In the genomic region with DNA sequence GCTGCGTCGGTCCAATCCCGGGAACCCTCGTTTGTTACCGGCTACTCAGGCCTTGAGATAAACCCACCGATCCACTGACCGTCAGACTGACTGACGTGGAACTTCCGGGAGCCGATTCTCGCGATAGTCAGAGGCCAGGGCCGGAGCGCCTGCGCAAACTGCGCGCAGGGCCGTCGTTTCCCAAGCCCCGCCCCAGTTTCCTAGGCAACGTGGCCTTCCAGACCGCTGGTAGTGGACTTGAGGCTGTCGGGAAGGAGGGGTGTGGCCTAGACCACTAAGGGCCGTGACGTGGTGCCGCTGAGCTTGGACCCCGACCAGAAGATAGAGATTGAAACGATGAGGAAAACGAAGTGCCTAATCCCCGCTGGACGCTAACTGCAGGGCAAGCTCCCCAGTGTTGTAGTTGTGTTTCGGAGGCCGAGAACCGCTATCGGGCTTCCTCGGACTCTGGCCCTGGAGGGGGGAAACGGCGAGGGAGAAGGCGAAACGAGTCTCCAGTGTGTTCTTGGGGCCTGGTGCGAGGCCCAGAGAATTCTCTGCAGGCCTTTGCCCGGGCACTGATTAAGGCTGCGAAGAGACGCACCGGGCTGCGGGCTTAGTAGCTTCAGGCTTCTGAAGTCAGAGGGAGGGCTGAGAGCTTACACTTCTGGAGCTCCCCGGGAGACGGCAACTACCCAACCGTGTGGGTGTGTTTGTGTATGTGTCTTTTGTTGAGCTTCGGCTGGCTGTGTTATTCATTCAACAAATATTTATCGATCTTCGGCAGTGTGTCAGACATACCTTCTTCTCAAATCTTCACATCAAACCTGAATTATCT, we compare ENCODE assay signal across 1 cellular context.
TF ChIP-seq lines count a peak whose summit lies in the region.

A gene (minus strand): TSS at position 96 of the 817 bp plus-strand sequence. CDS start 97 bp downstream, outside the sequence.

TF ChIP-seq in HepG2, 621 proteins besides CTCF, POLR2A, EP300 and RAD21 (continued from another document and continues in another):
- TF ChIP-seq ZNF841 (CRISPR knock-in tag; IDR thresholded peaks at IDR 0.05; ENCODE audit: borderline replicate concordance) = no peak
- TF ChIP-seq SIN3A (IDR thresholded peaks at IDR 0.05; ENCODE audit: borderline replicate concordance, low read depth, low read length) = peak; percentile 94
- peak; percentile 71 for TF ChIP-seq MEF2D (CRISPR knock-in tag; IDR thresholded peaks at IDR 0.05)
- TF ChIP-seq POGZ (CRISPR knock-in tag; IDR thresholded peaks at IDR 0.05) = peak; percentile 81
- TF ChIP-seq, protein P1, sequence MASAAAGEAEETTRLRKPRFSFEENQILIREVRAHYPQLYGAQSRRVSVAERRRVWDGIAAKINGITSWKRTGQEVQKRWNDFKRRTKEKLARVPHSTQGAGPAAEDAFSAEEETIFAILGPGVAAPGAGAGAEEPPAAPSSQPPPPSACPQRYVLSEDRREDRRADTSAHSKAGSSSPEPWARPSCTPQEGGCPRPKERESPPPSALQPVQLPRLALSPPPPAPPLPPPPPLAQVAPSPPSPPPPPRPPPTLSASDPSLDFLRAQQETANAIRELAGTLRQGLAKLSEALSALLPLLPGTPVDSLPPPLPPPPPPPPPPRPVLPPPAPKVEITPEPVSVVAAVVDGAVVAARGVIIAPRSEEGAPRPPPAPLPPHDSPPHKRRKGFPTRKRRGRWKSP (CRISPR knock-in tag; IDR thresholded peaks at IDR 0.05) = peak; percentile 70
- TF ChIP-seq ZFP36L1 (CRISPR knock-in tag; IDR thresholded peaks at IDR 0.05) = peak; percentile 74; the same call in 1 of the 2 replicates
- peak; percentile 78; the same call in 1 of the 2 replicates for TF ChIP-seq ZIK1 (CRISPR knock-in tag; IDR thresholded peaks at IDR 0.05; ENCODE audit: borderline replicate concordance, low read depth)
- TF ChIP-seq ZNF761 (CRISPR knock-in tag; conservative IDR thresholded peaks at IDR 0.05) = 0 out of 2 replicates have a peak, but pooled peaks have one; percentile 60
- TF ChIP-seq ZNF777 (CRISPR knock-in tag; IDR thresholded peaks at IDR 0.05) = 0 out of 2 replicates have a peak, but pooled peaks have one; percentile 42
- no peak for TF ChIP-seq SP5 (CRISPR knock-in tag; IDR thresholded peaks at IDR 0.05; ENCODE audit: borderline replicate concordance, low read depth)
- TF ChIP-seq DMAP1 (CRISPR knock-in tag; IDR thresholded peaks at IDR 0.05) = peak; percentile 94
- no peak for TF ChIP-seq ZFAT (CRISPR knock-in tag; conservative IDR thresholded peaks at IDR 0.05)
- TF ChIP-seq NRL (CRISPR knock-in tag; IDR thresholded peaks at IDR 0.05; ENCODE audit: borderline replicate concordance) = peak; percentile 76
- no peak for TF ChIP-seq ARHGAP35 (CRISPR knock-in tag; IDR thresholded peaks at IDR 0.05; ENCODE audit: borderline replicate concordance)
- TF ChIP-seq, protein P2, sequence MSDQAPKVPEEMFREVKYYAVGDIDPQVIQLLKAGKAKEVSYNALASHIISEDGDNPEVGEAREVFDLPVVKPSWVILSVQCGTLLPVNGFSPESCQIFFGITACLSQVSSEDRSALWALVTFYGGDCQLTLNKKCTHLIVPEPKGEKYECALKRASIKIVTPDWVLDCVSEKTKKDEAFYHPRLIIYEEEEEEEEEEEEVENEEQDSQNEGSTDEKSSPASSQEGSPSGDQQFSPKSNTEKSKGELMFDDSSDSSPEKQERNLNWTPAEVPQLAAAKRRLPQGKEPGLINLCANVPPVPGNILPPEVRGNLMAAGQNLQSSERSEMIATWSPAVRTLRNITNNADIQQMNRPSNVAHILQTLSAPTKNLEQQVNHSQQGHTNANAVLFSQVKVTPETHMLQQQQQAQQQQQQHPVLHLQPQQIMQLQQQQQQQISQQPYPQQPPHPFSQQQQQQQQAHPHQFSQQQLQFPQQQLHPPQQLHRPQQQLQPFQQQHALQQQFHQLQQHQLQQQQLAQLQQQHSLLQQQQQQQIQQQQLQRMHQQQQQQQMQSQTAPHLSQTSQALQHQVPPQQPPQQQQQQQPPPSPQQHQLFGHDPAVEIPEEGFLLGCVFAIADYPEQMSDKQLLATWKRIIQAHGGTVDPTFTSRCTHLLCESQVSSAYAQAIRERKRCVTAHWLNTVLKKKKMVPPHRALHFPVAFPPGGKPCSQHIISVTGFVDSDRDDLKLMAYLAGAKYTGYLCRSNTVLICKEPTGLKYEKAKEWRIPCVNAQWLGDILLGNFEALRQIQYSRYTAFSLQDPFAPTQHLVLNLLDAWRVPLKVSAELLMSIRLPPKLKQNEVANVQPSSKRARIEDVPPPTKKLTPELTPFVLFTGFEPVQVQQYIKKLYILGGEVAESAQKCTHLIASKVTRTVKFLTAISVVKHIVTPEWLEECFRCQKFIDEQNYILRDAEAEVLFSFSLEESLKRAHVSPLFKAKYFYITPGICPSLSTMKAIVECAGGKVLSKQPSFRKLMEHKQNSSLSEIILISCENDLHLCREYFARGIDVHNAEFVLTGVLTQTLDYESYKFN (CRISPR knock-in tag; conservative IDR thresholded peaks at IDR 0.05) = no peak; the same call in 1 of the 2 replicates
- peak; percentile 54; the same call in 1 of the 2 replicates for TF ChIP-seq RELA (CRISPR knock-in tag; IDR thresholded peaks at IDR 0.05)
- no peak for TF ChIP-seq ZNF383 (CRISPR knock-in tag; IDR thresholded peaks at IDR 0.05; ENCODE audit: borderline replicate concordance)
- TF ChIP-seq ZNF343 (CRISPR knock-in tag; IDR thresholded peaks at IDR 0.05) = peak; percentile 76
- TF ChIP-seq, protein P3, sequence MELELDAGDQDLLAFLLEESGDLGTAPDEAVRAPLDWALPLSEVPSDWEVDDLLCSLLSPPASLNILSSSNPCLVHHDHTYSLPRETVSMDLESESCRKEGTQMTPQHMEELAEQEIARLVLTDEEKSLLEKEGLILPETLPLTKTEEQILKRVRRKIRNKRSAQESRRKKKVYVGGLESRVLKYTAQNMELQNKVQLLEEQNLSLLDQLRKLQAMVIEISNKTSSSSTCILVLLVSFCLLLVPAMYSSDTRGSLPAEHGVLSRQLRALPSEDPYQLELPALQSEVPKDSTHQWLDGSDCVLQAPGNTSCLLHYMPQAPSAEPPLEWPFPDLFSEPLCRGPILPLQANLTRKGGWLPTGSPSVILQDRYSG (CRISPR knock-in tag; IDR thresholded peaks at IDR 0.05) = peak; percentile 66; the same call in 1 of the 2 replicates
- no peak; the same call in 1 of the 2 replicates for TF ChIP-seq JUND (CRISPR knock-in tag; IDR thresholded peaks at IDR 0.05)
- 0 out of 2 replicates have a peak, but pooled peaks have one; percentile 6 for TF ChIP-seq HDAC2 (CRISPR knock-in tag; IDR thresholded peaks at IDR 0.05)
- TF ChIP-seq FOXA3 (CRISPR knock-in tag; IDR thresholded peaks at IDR 0.05) = peak; percentile 15; the same call in 1 of the 2 replicates
- no peak for TF ChIP-seq CBX1 (IDR thresholded peaks at IDR 0.05; ENCODE audit: low read depth)
- TF ChIP-seq PITX1 (CRISPR knock-in tag; IDR thresholded peaks at IDR 0.05) = peak; percentile 91
- TF ChIP-seq, protein P4, sequence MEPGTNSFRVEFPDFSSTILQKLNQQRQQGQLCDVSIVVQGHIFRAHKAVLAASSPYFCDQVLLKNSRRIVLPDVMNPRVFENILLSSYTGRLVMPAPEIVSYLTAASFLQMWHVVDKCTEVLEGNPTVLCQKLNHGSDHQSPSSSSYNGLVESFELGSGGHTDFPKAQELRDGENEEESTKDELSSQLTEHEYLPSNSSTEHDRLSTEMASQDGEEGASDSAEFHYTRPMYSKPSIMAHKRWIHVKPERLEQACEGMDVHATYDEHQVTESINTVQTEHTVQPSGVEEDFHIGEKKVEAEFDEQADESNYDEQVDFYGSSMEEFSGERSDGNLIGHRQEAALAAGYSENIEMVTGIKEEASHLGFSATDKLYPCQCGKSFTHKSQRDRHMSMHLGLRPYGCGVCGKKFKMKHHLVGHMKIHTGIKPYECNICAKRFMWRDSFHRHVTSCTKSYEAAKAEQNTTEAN (CRISPR knock-in tag; conservative IDR thresholded peaks at IDR 0.05) = peak; percentile 51; the same call in 1 of the 2 replicates
- TF ChIP-seq, protein P5, sequence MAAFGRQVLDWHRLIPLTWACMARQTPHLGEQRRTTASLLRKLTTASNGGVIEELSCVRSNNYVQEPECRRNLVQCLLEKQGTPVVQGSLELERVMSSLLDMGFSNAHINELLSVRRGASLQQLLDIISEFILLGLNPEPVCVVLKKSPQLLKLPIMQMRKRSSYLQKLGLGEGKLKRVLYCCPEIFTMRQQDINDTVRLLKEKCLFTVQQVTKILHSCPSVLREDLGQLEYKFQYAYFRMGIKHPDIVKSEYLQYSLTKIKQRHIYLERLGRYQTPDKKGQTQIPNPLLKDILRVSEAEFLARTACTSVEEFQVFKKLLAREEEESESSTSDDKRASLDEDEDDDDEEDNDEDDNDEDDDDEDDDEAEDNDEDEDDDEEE (CRISPR knock-in tag; IDR thresholded peaks at IDR 0.05) = peak; percentile 66; the same call in 1 of the 2 replicates
- peak; percentile 39; the same call in 1 of the 2 replicates for TF ChIP-seq GABPA (IDR thresholded peaks at IDR 0.05; ENCODE audit: low read depth, low read length)
- TF ChIP-seq GABPA (CRISPR knock-in tag; IDR thresholded peaks at IDR 0.05; ENCODE audit: low read depth) = peak; percentile 90
- 0 out of 2 replicates have a peak, but pooled peaks have one; percentile 41 for TF ChIP-seq ZNF263 (CRISPR knock-in tag; IDR thresholded peaks at IDR 0.05)
- TF ChIP-seq, protein P6, sequence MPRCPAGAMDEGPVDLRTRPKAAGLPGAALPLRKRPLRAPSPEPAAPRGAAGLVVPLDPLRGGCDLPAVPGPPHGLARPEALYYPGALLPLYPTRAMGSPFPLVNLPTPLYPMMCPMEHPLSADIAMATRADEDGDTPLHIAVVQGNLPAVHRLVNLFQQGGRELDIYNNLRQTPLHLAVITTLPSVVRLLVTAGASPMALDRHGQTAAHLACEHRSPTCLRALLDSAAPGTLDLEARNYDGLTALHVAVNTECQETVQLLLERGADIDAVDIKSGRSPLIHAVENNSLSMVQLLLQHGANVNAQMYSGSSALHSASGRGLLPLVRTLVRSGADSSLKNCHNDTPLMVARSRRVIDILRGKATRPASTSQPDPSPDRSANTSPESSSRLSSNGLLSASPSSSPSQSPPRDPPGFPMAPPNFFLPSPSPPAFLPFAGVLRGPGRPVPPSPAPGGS (CRISPR knock-in tag; IDR thresholded peaks at IDR 0.05) = peak; percentile 51; the same call in 1 of the 2 replicates
- TF ChIP-seq PAX8 (CRISPR knock-in tag; IDR thresholded peaks at IDR 0.05; ENCODE audit: borderline replicate concordance) = 0 out of 2 replicates have a peak, but pooled peaks have one; percentile 85
- TF ChIP-seq KMT2B (CRISPR knock-in tag; IDR thresholded peaks at IDR 0.05) = peak; percentile 86
- TF ChIP-seq NFKB2 (CRISPR knock-in tag; IDR thresholded peaks at IDR 0.05; ENCODE audit: borderline replicate concordance) = 0 out of 2 replicates have a peak, but pooled peaks have one; percentile 58
- TF ChIP-seq KLF16 (CRISPR knock-in tag; IDR thresholded peaks at IDR 0.05) = peak in 1 of 2 experiments; percentile 51; a peak in 1 of 4 replicates
- TF ChIP-seq, protein P7, sequence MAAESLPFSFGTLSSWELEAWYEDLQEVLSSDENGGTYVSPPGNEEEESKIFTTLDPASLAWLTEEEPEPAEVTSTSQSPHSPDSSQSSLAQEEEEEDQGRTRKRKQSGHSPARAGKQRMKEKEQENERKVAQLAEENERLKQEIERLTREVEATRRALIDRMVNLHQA (CRISPR knock-in tag; IDR thresholded peaks at IDR 0.05) = no peak
- TF ChIP-seq FOSL2 (CRISPR knock-in tag; IDR thresholded peaks at IDR 0.05) = peak; percentile 84
- 0 out of 2 replicates have a peak, but pooled peaks have one; percentile 33 for TF ChIP-seq HNRNPL (IDR thresholded peaks at IDR 0.05; ENCODE audit: low read depth, low read length)
- TF ChIP-seq ZNF234 (CRISPR knock-in tag; conservative IDR thresholded peaks at IDR 0.05) = no peak
- TF ChIP-seq RFX1 (IDR thresholded peaks at IDR 0.05) = peak; percentile 97
- TF ChIP-seq ZBTB3 (CRISPR knock-in tag; IDR thresholded peaks at IDR 0.05; ENCODE audit: borderline replicate concordance, low read depth) = no peak
- TF ChIP-seq, protein P8, sequence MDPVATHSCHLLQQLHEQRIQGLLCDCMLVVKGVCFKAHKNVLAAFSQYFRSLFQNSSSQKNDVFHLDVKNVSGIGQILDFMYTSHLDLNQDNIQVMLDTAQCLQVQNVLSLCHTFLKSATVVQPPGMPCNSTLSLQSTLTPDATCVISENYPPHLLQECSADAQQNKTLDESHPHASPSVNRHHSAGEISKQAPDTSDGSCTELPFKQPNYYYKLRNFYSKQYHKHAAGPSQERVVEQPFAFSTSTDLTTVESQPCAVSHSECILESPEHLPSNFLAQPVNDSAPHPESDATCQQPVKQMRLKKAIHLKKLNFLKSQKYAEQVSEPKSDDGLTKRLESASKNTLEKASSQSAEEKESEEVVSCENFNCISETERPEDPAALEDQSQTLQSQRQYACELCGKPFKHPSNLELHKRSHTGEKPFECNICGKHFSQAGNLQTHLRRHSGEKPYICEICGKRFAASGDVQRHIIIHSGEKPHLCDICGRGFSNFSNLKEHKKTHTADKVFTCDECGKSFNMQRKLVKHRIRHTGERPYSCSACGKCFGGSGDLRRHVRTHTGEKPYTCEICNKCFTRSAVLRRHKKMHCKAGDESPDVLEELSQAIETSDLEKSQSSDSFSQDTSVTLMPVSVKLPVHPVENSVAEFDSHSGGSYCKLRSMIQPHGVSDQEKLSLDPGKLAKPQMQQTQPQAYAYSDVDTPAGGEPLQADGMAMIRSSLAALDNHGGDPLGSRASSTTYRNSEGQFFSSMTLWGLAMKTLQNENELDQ (CRISPR knock-in tag; IDR thresholded peaks at IDR 0.05; ENCODE audit: borderline replicate concordance) = no peak
- TF ChIP-seq, protein P9, sequence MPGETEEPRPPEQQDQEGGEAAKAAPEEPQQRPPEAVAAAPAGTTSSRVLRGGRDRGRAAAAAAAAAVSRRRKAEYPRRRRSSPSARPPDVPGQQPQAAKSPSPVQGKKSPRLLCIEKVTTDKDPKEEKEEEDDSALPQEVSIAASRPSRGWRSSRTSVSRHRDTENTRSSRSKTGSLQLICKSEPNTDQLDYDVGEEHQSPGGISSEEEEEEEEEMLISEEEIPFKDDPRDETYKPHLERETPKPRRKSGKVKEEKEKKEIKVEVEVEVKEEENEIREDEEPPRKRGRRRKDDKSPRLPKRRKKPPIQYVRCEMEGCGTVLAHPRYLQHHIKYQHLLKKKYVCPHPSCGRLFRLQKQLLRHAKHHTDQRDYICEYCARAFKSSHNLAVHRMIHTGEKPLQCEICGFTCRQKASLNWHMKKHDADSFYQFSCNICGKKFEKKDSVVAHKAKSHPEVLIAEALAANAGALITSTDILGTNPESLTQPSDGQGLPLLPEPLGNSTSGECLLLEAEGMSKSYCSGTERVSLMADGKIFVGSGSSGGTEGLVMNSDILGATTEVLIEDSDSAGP (CRISPR knock-in tag; IDR thresholded peaks at IDR 0.05; ENCODE audit: borderline replicate concordance) = peak; percentile 87
- peak; percentile 45 for TF ChIP-seq SRSF1 (optimal IDR thresholded peaks at IDR 0.05; ENCODE audit: low read depth, low read length)
- no peak for TF ChIP-seq PHF21A (CRISPR knock-in tag; IDR thresholded peaks at IDR 0.05)
